ENCODE assay signal across 15 cellular contexts in genomic region chr10:96073722-96074121, GRCh38. TPM values are rescaled to one million over a fixed set of nuclear protein-coding genes. Genes with fewer than 3 reads are reported as not detected.
A peak's percentile ranks its signal among the peaks of the same experiment; 100 is the strongest.
DNase-seq lines count a peak whose midpoint lies in the region; ATAC-seq and TF ChIP-seq lines count a peak whose summit lies in the region.
"Had no signal": no experiment of that assay in that cellular context is flagged by ENCODE, and none has a peak within 500 bp of the region (broad histone marks: within the 10 kb centered on the region; RNA-seq: fewer than 3 reads in every experiment).

No MANE protein-coding gene starts in this region.

- no peak overlapping the region for H2BK5ac ChIP-seq in neuronal stem cell (ENCODE audit: low read length)

- H2BK15ac ChIP-seq in neuronal stem cell (ENCODE audit: low read length), result no peak overlapping the region

- no peaks in the 10 kb centered on the region for H3K27me3 ChIP-seq in HCT116 (ENCODE audit: insufficient read depth, low read length)
- H3K27me3 ChIP-seq in neuronal stem cell (ENCODE audit: control insufficient read depth in 3 of 3, insufficient read depth in 3 of 3, low read depth in 1 of 3, low read length in 3 of 3), result no peaks in the 10 kb centered on the region
- H3K27me3 ChIP-seq in CD4-positive, alpha-beta T cell (ENCODE audit: control insufficient read depth, insufficient read depth, low read length), result no peaks in the 10 kb centered on the region
- H3K27me3 ChIP-seq: heart right ventricle had no signal

- H2AFZ ChIP-seq in HCT116 (ENCODE audit: low read depth, low read length, poor library complexity, severe bottlenecking), result no peak overlapping the region
- no peak overlapping the region for H2AFZ ChIP-seq in neuronal stem cell (ENCODE audit: low read length)

- H3K4me3 Mint-ChIP-seq in CD4-positive, alpha-beta T cell, result no peak overlapping the region

- H4K20me1 ChIP-seq in HCT116 (ENCODE audit: insufficient read depth), result no peaks in the 10 kb centered on the region

- H2BK12ac ChIP-seq in neuronal stem cell (ENCODE audit: low read length), result no peak overlapping the region

- no peaks in the 10 kb centered on the region for H3K9me3 ChIP-seq in HCT116 (ENCODE audit: control insufficient read depth in 1 of 2, insufficient read depth in 1 of 2, low read depth in 1 of 2, low read length in 2 of 2)
- H3K9me3 ChIP-seq in neuronal stem cell (replicated peaks in 1 of 2; ENCODE audit: control insufficient read depth in 2 of 2, insufficient read depth in 1 of 2, low read depth in 1 of 2, low read length in 2 of 2), result no peaks in the 10 kb centered on the region
- H3K9me3 ChIP-seq in CD4-positive, alpha-beta T cell (ENCODE audit: control insufficient read depth, low read length), result no peaks in the 10 kb centered on the region
- H3K9me3 ChIP-seq: heart right ventricle had no signal

- H3K4me3 ChIP-seq in AG10803 (ENCODE audit: low read length) (no peak overlapping the region), HCT116 (replicated peaks in 1 of 2; ENCODE audit: low read depth in 1 of 2, low read length in 2 of 2) (no peak overlapping the region), fibroblast of mammary gland (ENCODE audit: control insufficient read depth, low read depth, low read length) (no peak overlapping the region), neuronal stem cell (ENCODE audit: low read length in 2 of 2) (no peak overlapping the region)
- H3K4me3 ChIP-seq: heart right ventricle had no signal

- H4K91ac ChIP-seq in neuronal stem cell (ENCODE audit: low read depth, low read length, poor library complexity), result no peak overlapping the region

- CTCF ChIA-PET in HCT116 (lab: Charles Lee), result no interaction called here
- CTCF ChIA-PET in CD4-positive, alpha-beta T cell (lab: Charles Lee), result no interaction called here

- no peaks in the 10 kb centered on the region for H3K9me2 ChIP-seq in HCT116 (ENCODE audit: insufficient read depth)

- intact Hi-C loops in HCT116 (cut with micrococcal nuclease) (no loop called here), posterior cingulate gyrus (cut with DNase I) (no loop called here)
- intact Hi-C loops in CD4-positive, alpha-beta T cell (cut with DNase I, micrococcal nuclease), result no loop called here

- no peak overlapping the region for H3K27ac ChIP-seq in HCT116 (ENCODE audit: low read depth, low read length)
- H3K27ac ChIP-seq in neuronal stem cell (replicated peaks; ENCODE audit: low read length), result no peak overlapping the region
- no peak overlapping the region for H3K27ac ChIP-seq in CD4-positive, alpha-beta T cell (ENCODE audit: low read depth, low read length)
- H3K27ac ChIP-seq: heart right ventricle, HL-60 had no signal

- WGBS in neuronal stem cell (ENCODE audit: extremely low coverage in 2 of 2, insufficient read length in 2 of 2, insufficient replicate concordance in 1 of 2), 2 donors, result no CpG with 5 or more reads among the region's 1 CpG

- no peak overlapping the region for H3K18ac ChIP-seq in neuronal stem cell (ENCODE audit: low read length)

- no TSS peak for BruUV-seq in HCT116 (replicated peaks; lab: Mats Ljungman, UMichigan)

- no peak overlapping the region for H3K27ac Mint-ChIP-seq in CD4-positive, alpha-beta T cell

- no peak for TF ChIP-seq CTCF in AG10803 (conservative IDR thresholded peaks at IDR 0.05; ENCODE audit: low read length)
- TF ChIP-seq CTCF in HCT116 (IDR thresholded peaks at IDR 0.05 in 2 of 3, conservative IDR thresholded peaks at IDR 0.05 in 1 of 3; ENCODE audit: borderline replicate concordance in 1 of 3, insufficient read depth in 1 of 3, low read depth in 2 of 3, low read length in 2 of 3), result no peak
- TF ChIP-seq CTCF in fibroblast of mammary gland (conservative IDR thresholded peaks at IDR 0.05; ENCODE audit: control insufficient read depth, insufficient read depth, low read depth, low read length), result no peak
- TF ChIP-seq CTCF in CD4-positive, alpha-beta T cell (IDR thresholded peaks at IDR 0.05), result no peak

- H3K4ac ChIP-seq in neuronal stem cell (ENCODE audit: low read length), result no peak overlapping the region

- no peak overlapping the region for H3K9ac ChIP-seq in HCT116 (ENCODE audit: low read length)
- no peak overlapping the region for H3K9ac ChIP-seq in neuronal stem cell (ENCODE audit: low read depth, low read length, poor library complexity)

- no peak overlapping the region for H3K14ac ChIP-seq in neuronal stem cell (ENCODE audit: low read length)

- no peaks in the 10 kb centered on the region for H3K9me3 Mint-ChIP-seq in CD4-positive, alpha-beta T cell

- no peaks in the 10 kb centered on the region for H3K36me3 ChIP-seq in HCT116 (ENCODE audit: control insufficient read depth in 1 of 2, insufficient read depth in 2 of 2, low read length in 2 of 2)
- no peaks in the 10 kb centered on the region for H3K36me3 ChIP-seq in neuronal stem cell (replicated peaks in 1 of 2; ENCODE audit: control insufficient read depth in 2 of 2, insufficient read depth in 2 of 2, low read length in 2 of 2)
- H3K36me3 ChIP-seq: heart right ventricle had no signal

- no peaks in the 10 kb centered on the region for H3K79me2 ChIP-seq in HCT116 (ENCODE audit: insufficient read depth, low read length)

- H3K4me1 ChIP-seq in HCT116 (ENCODE audit: control insufficient read depth in 1 of 2, insufficient read depth in 2 of 2, low read length in 2 of 2) (peaks cover 4 to 30% of the 10 kb centered on the region in 2 experiments; a peak in 3 of 4 replicates), neuronal stem cell (ENCODE audit: control insufficient read depth in 2 of 2, insufficient read depth in 1 of 2, low read depth in 1 of 2, low read length in 2 of 2) (no peaks in the 10 kb centered on the region)

- TF ChIP-seq POLR2A in HCT116 (IDR thresholded peaks at IDR 0.05; ENCODE audit: borderline replicate concordance, extremely low read depth, insufficient read depth, insufficient read length), result no peak

- no peak overlapping the region for H2BK120ac ChIP-seq in neuronal stem cell (ENCODE audit: low read depth, low read length)

- no peaks in the 10 kb centered on the region for H3K27me3 Mint-ChIP-seq in CD4-positive, alpha-beta T cell

- H2AK5ac ChIP-seq in neuronal stem cell (ENCODE audit: low read depth, low read length), result no peak overlapping the region

- ATAC-seq in HCT116, result peak; percentile 25; the same call in 1 of the 2 replicates
- ATAC-seq in CD4-positive, alpha-beta T cell (ENCODE audit: poor library complexity), result no peak
- ATAC-seq in GM21526 (IDR thresholded peaks at IDR 0.05; ENCODE audit: low FRiP score, unreplicated experiment), result no peak
- ATAC-seq: heart right ventricle had no signal

- peaks cover 3% of the 10 kb centered on the region for H3K36me3 Mint-ChIP-seq in CD4-positive, alpha-beta T cell (ENCODE audit: low read depth)

- no peak overlapping the region for H4K8ac ChIP-seq in neuronal stem cell (ENCODE audit: low read depth, low read length)

- H3K4me2 ChIP-seq in HCT116 (ENCODE audit: low read length) (peak overlapping the region; percentile 48; the same call in 1 of the 2 replicates), neuronal stem cell (ENCODE audit: insufficient read depth, low read length, poor library complexity, severe bottlenecking) (no peak overlapping the region)

- H3K23ac ChIP-seq in neuronal stem cell (ENCODE audit: low read depth, low read length, poor library complexity), result no peak overlapping the region

- no peaks in the 10 kb centered on the region for H3K4me1 Mint-ChIP-seq in CD4-positive, alpha-beta T cell (ENCODE audit: low read depth)

- POLR2A ChIA-PET in HCT116 (lab: Charles Lee), result no interaction called here
- POLR2A ChIA-PET in CD4-positive, alpha-beta T cell (lab: Charles Lee), result no interaction called here

- no peaks in the 10 kb centered on the region for H3K79me1 ChIP-seq in neuronal stem cell (ENCODE audit: low read depth, low read length)

- no peak for TF ChIP-seq RAD21 in HCT116 (IDR thresholded peaks at IDR 0.05; ENCODE audit: low read depth)

- RAD21 ChIA-PET in HCT116 (lab: Charles Lee; ENCODE audit: low non-redundant PET in 1 of 2, low total read pairs in 2 of 2, uncharacterized antibody in 2 of 2, unreplicated experiment in 2 of 2), result no interaction called here

- DNase-seq in AG10803 (ENCODE audit: low read depth) (peak; percentile 50), HCT116 (ENCODE audit: low read depth, low spot score) (peak; percentile 3), T1000 (lab: John Stamatoyannopoulos, UW) (peak; percentile 8), fibroblast of mammary gland (ENCODE audit: low read depth) (peak; percentile 77), neuronal stem cell (ENCODE audit: low spot score) (no peak), posterior cingulate gyrus (no peak)
- DNase-seq in CD4-positive, alpha-beta T cell, result no peak
- DNase-seq: activated CD4-positive, alpha-beta T cell treated with anti-CD3 and anti-CD28 coated beads, Interleukin-2, amount 50 U/mL, for 1 hour; caudate nucleus; GOT3; heart right ventricle; NCI-H2029 treated with DMSO at 0.1 percent for 48 hours; stimulated activated CD8-positive, alpha-beta memory T cell treated with anti-CD3 and anti-CD28 coated beads, Interleukin-4, amount 100 ng/mL, for 48 hours had no signal

TF ChIP-seq in HCT116, 20 proteins besides CTCF, POLR2A, EP300 and RAD21 (continues in another document):
- no peak for TF ChIP-seq TCF7L2 (IDR thresholded peaks at IDR 0.05; ENCODE audit: borderline replicate concordance, extremely low read depth, insufficient read depth, insufficient read length)
- TF ChIP-seq, protein P1, sequence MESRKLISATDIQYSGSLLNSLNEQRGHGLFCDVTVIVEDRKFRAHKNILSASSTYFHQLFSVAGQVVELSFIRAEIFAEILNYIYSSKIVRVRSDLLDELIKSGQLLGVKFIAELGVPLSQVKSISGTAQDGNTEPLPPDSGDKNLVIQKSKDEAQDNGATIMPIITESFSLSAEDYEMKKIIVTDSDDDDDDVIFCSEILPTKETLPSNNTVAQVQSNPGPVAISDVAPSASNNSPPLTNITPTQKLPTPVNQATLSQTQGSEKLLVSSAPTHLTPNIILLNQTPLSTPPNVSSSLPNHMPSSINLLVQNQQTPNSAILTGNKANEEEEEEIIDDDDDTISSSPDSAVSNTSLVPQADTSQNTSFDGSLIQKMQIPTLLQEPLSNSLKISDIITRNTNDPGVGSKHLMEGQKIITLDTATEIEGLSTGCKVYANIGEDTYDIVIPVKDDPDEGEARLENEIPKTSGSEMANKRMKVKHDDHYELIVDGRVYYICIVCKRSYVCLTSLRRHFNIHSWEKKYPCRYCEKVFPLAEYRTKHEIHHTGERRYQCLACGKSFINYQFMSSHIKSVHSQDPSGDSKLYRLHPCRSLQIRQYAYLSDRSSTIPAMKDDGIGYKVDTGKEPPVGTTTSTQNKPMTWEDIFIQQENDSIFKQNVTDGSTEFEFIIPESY (IDR thresholded peaks at IDR 0.05; ENCODE audit: extremely low read depth, insufficient replicate concordance, low read length), result no peak
- no peak for TF ChIP-seq EZH2 (IDR thresholded peaks at IDR 0.05)
- TF ChIP-seq SIN3A (IDR thresholded peaks at IDR 0.05; ENCODE audit: low read depth), result no peak

RNA-seq across cellular contexts. Expression of gene CCNJ, which starts 30.3 kb away (rescaled TPM):
- total RNA-seq in HCT116 (2021; ENCODE audit: unreplicated experiment), result 12.2 TPM
- polyA plus RNA-seq in HCT116 (2012), result 6.6 and 6.8 TPM in 2 replicates
- polyA plus RNA-seq in neuronal stem cell (2013, experiment 1 of 2), result 25.0 TPM
- polyA plus RNA-seq in neuronal stem cell (2013, experiment 2 of 2), result 26.0 TPM
- 1 to 10 TPM; 6.9 to 8.0 TPM for total RNA-seq in CD4-positive, alpha-beta T cell

RNA-seq across cellular contexts. Expression of gene ZNF518A, which starts 56.4 kb away (rescaled TPM):
- 36.7 TPM for total RNA-seq in HCT116 (2021; ENCODE audit: unreplicated experiment)
- 5.4 and 7.2 TPM in 2 replicates for polyA plus RNA-seq in HCT116 (2012)
- 15.4 TPM for polyA plus RNA-seq in neuronal stem cell (2013, experiment 1 of 2)
- 17.9 TPM for polyA plus RNA-seq in neuronal stem cell (2013, experiment 2 of 2)
- total RNA-seq in CD4-positive, alpha-beta T cell, result 1 to 10 TPM; 7.4 to 7.9 TPM

Comparison
In these comparisons a context has a peak if more than half of its experiments do, and no peak if none do; other contexts are left out.
1. DNase-seq: peak in AG10803 (single experiment), HCT116 (single experiment), T1000 (single experiment) and fibroblast of mammary gland (single experiment); none in neuronal stem cell (single experiment), posterior cingulate gyrus (0 of 10) and CD4-positive, alpha-beta T cell (0 of 10).